12 cellular contexts compared by ENCODE assay signal in genomic region chr18:26617151-26617554, GRCh38.
DNase-seq lines count a peak whose midpoint lies in the region; ATAC-seq and TF ChIP-seq lines count a peak whose summit lies in the region.
"Had no signal": no experiment of that assay in that cellular context is flagged by ENCODE, and none has a peak within 500 bp of the region (broad histone marks: within the 10 kb centered on the region; RNA-seq: fewer than 3 reads in every experiment).

No MANE protein-coding gene starts in this region.

- peak; percentile 94 for DNase-seq in HCEC 1CT
- DNase-seq in T1000 (lab: John Stamatoyannopoulos, UW) = peak; percentile 36
- DNase-seq in fibroblast of villous mesenchyme (ENCODE audit: low read depth) = peak; percentile 84
- DNase-seq in smooth muscle cell of the brain vasculature (ENCODE audit: low read depth, low spot score) = peak; percentile 46
- no peak for DNase-seq in NCI-H82 treated with DMSO at 0.1 percent for 48 hours (lab: John Stamatoyannopoulos, UW; ENCODE audit: unreplicated experiment)
- DNase-seq in posterior vena cava (ENCODE audit: low spot score) = no peak
- DNase-seq: activated naive CD4-positive, alpha-beta T cell treated with anti-CD3 and anti-CD28 coated beads, Interleukin-2, amount 50 U/mL, for 16 hours; endodermal cell; NCI-H2081; SHP77 had no signal

- no peak for TF ChIP-seq CTCF in fibroblast of villous mesenchyme (IDR thresholded peaks at IDR 0.05; ENCODE audit: insufficient read depth, low read depth, low read length)

- intact Hi-C loops in posterior vena cava (cut with DNase I) = no loop called here

- no peak for ATAC-seq in HG03565 (IDR thresholded peaks at IDR 0.05; ENCODE audit: unreplicated experiment)

- H3K4me3 ChIP-seq in fibroblast of villous mesenchyme (ENCODE audit: low read depth, low read length) = no peak overlapping the region
- H3K4me3 ChIP-seq: right atrium auricular region had no signal

Comparison
In these comparisons a context has a peak if more than half of its experiments do, and no peak if none do; other contexts are left out.
1. DNase-seq: peak in HCEC 1CT (single experiment), T1000 (single experiment), fibroblast of villous mesenchyme (single experiment) and smooth muscle cell of the brain vasculature (single experiment); none in NCI-H82 treated with DMSO at 0.1 percent for 48 hours (single experiment) and posterior vena cava (single experiment).